Comparison of ENCODE assay signal across 1 cellular context in the genomic region with DNA sequence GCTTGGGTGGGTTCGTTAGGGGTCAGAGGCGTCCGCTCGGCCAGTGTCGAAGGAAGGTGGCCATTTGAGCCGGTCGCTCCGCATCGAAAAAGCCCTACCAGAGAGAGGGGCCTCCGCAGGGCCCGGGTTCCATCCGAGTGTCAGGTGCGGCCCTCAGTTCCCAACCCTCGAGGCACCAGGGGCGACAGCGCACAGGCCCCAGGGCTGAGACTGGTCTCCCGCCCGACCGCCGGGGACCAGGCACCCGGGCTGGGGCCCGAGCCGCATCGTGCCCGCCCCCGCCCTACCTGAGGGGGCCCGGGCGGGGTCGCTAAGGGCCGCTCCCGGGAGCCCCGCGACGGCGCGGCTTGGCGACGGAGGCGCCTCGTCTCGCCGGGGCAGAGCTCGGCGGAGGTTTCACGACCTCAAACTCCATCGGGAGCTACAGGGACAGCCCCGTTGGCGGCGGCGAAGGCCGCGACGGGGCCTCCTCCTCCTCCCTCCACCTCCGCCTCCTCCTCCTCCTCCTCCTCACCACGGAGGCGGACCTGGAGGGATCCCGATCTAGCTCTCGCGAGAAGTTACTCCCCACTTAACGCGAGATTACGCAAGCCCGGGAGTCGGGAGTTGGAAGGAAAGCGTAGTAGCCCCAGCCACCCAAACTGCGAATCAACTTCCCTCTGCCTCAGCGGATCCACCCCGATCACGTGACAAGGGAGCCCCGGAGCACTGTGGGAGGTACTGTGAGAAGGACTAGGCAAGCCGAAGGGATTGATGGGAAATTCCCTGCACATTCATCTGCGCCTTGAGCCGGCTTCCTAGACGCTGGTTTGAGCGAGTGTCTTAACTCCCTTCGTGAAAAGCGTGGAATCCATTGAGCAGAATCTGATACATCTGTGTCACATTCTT.
TF ChIP-seq lines count a peak whose summit lies in the region.

A gene with protein sequence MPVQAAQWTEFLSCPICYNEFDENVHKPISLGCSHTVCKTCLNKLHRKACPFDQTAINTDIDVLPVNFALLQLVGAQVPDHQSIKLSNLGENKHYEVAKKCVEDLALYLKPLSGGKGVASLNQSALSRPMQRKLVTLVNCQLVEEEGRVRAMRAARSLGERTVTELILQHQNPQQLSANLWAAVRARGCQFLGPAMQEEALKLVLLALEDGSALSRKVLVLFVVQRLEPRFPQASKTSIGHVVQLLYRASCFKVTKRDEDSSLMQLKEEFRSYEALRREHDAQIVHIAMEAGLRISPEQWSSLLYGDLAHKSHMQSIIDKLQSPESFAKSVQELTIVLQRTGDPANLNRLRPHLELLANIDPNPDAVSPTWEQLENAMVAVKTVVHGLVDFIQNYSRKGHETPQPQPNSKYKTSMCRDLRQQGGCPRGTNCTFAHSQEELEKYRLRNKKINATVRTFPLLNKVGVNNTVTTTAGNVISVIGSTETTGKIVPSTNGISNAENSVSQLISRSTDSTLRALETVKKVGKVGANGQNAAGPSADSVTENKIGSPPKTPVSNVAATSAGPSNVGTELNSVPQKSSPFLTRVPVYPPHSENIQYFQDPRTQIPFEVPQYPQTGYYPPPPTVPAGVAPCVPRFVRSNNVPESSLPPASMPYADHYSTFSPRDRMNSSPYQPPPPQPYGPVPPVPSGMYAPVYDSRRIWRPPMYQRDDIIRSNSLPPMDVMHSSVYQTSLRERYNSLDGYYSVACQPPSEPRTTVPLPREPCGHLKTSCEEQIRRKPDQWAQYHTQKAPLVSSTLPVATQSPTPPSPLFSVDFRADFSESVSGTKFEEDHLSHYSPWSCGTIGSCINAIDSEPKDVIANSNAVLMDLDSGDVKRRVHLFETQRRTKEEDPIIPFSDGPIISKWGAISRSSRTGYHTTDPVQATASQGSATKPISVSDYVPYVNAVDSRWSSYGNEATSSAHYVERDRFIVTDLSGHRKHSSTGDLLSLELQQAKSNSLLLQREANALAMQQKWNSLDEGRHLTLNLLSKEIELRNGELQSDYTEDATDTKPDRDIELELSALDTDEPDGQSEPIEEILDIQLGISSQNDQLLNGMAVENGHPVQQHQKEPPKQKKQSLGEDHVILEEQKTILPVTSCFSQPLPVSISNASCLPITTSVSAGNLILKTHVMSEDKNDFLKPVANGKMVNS (minus strand): TSS at position 537 of the 888 bp plus-strand sequence. CDS start 7,850 bp downstream, outside the sequence.

TF ChIP-seq in K562, 482 proteins besides CTCF, POLR2A, EP300 and RAD21 (continued from another document and continues in another):
- TF ChIP-seq, protein P1, sequence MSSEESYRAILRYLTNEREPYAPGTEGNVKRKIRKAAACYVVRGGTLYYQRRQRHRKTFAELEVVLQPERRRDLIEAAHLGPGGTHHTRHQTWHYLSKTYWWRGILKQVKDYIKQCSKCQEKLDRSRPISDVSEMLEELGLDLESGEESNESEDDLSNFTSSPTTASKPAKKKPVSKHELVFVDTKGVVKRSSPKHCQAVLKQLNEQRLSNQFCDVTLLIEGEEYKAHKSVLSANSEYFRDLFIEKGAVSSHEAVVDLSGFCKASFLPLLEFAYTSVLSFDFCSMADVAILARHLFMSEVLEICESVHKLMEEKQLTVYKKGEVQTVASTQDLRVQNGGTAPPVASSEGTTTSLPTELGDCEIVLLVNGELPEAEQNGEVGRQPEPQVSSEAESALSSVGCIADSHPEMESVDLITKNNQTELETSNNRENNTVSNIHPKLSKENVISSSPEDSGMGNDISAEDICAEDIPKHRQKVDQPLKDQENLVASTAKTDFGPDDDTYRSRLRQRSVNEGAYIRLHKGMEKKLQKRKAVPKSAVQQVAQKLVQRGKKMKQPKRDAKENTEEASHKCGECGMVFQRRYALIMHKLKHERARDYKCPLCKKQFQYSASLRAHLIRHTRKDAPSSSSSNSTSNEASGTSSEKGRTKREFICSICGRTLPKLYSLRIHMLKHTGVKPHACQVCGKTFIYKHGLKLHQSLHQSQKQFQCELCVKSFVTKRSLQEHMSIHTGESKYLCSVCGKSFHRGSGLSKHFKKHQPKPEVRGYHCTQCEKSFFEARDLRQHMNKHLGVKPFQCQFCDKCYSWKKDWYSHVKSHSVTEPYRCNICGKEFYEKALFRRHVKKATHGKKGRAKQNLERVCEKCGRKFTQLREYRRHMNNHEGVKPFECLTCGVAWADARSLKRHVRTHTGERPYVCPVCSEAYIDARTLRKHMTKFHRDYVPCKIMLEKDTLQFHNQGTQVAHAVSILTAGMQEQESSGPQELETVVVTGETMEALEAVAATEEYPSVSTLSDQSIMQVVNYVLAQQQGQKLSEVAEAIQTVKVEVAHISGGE (CRISPR knock-in tag; IDR thresholded peaks at IDR 0.05), result peak in 1 of 3 experiments; percentile 67; a peak in 1 of 6 replicates
- TF ChIP-seq, protein P2, sequence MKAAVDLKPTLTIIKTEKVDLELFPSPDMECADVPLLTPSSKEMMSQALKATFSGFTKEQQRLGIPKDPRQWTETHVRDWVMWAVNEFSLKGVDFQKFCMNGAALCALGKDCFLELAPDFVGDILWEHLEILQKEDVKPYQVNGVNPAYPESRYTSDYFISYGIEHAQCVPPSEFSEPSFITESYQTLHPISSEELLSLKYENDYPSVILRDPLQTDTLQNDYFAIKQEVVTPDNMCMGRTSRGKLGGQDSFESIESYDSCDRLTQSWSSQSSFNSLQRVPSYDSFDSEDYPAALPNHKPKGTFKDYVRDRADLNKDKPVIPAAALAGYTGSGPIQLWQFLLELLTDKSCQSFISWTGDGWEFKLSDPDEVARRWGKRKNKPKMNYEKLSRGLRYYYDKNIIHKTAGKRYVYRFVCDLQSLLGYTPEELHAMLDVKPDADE (conservative IDR thresholded peaks at IDR 0.05; ENCODE audit: control insufficient read depth, low read depth, low read length), result 0 out of 2 replicates have a peak, but pooled peaks have one; percentile 33
- TF ChIP-seq ETV5 (CRISPR knock-in tag; IDR thresholded peaks at IDR 0.05; ENCODE audit: low read depth) (no peak), SP1 (CRISPR knock-in tag; IDR thresholded peaks at IDR 0.05) (peak; percentile 69; the same call in 1 of the 2 replicates), MAFF (IDR thresholded peaks at IDR 0.05; ENCODE audit: low read length) (no peak), TSC22D4 (tag; IDR thresholded peaks at IDR 0.05) (no peak), SMARCB1 (IDR thresholded peaks at IDR 0.05; ENCODE audit: insufficient read length, low read depth) (no peak), C11orf30 (IDR thresholded peaks at IDR 0.05; ENCODE audit: low read depth) (peak; percentile 23; the same call in 1 of the 2 replicates), GABPB1 (CRISPR knock-in tag; IDR thresholded peaks at IDR 0.05) (no peak), BCL6 (CRISPR knock-in tag; IDR thresholded peaks at IDR 0.05) (no peak), ZNF830 (CRISPR knock-in tag; IDR thresholded peaks at IDR 0.05) (no peak), MYC (IDR thresholded peaks at IDR 0.05; ENCODE audit: low read depth, low read length) (peak; percentile 43; the same call in 1 of the 2 replicates), MYC (CRISPR knock-in tag; IDR thresholded peaks at IDR 0.05; ENCODE audit: borderline replicate concordance, low read depth) (no peak), GTF2E2 (tag; IDR thresholded peaks at IDR 0.05) (no peak), KDM4B (IDR thresholded peaks at IDR 0.05; ENCODE audit: borderline replicate concordance in 2 of 2, low read depth in 1 of 2) (peak in 1 of 2 experiments; percentile 92; a peak in 1 of 4 replicates), ZC3H11A (IDR thresholded peaks at IDR 0.05; ENCODE audit: low read depth, low read length) (no peak), PHF21A (IDR thresholded peaks at IDR 0.05; ENCODE audit: borderline replicate concordance, low read depth) (0 out of 2 replicates have a peak, but pooled peaks have one; percentile 48), ZSCAN32 (CRISPR knock-in tag; IDR thresholded peaks at IDR 0.05) (peak; percentile 71; the same call in 1 of the 2 replicates), HEY1 (CRISPR knock-in tag; IDR thresholded peaks at IDR 0.05; ENCODE audit: borderline replicate concordance) (no peak), POLR2B (IDR thresholded peaks at IDR 0.05; ENCODE audit: low read depth, partially characterized antibody) (peak; percentile 88), PHB2 (IDR thresholded peaks at IDR 0.05; ENCODE audit: low read depth) (no peak), NR4A1 (CRISPR knock-in tag; IDR thresholded peaks at IDR 0.05) (no peak; the same call in 1 of the 2 replicates), NR4A1 (tag; IDR thresholded peaks at IDR 0.05) (no peak), MYNN (IDR thresholded peaks at IDR 0.05) (no peak), MYNN (CRISPR knock-in tag; IDR thresholded peaks at IDR 0.05) (no peak), TEAD4 (IDR thresholded peaks at IDR 0.05; ENCODE audit: low read length) (peak; percentile 70), TEAD4 (CRISPR knock-in tag; IDR thresholded peaks at IDR 0.05; ENCODE audit: borderline replicate concordance) (no peak), ZKSCAN3 (CRISPR knock-in tag; IDR thresholded peaks at IDR 0.05) (no peak), ZNF695 (CRISPR knock-in tag; IDR thresholded peaks at IDR 0.05) (no peak)
- TF ChIP-seq, protein P3, sequence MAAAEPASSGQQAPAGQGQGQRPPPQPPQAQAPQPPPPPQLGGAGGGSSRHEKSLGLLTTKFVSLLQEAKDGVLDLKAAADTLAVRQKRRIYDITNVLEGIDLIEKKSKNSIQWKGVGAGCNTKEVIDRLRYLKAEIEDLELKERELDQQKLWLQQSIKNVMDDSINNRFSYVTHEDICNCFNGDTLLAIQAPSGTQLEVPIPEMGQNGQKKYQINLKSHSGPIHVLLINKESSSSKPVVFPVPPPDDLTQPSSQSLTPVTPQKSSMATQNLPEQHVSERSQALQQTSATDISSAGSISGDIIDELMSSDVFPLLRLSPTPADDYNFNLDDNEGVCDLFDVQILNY (CRISPR knock-in tag; IDR thresholded peaks at IDR 0.05), result no peak
- TF ChIP-seq, protein P4, sequence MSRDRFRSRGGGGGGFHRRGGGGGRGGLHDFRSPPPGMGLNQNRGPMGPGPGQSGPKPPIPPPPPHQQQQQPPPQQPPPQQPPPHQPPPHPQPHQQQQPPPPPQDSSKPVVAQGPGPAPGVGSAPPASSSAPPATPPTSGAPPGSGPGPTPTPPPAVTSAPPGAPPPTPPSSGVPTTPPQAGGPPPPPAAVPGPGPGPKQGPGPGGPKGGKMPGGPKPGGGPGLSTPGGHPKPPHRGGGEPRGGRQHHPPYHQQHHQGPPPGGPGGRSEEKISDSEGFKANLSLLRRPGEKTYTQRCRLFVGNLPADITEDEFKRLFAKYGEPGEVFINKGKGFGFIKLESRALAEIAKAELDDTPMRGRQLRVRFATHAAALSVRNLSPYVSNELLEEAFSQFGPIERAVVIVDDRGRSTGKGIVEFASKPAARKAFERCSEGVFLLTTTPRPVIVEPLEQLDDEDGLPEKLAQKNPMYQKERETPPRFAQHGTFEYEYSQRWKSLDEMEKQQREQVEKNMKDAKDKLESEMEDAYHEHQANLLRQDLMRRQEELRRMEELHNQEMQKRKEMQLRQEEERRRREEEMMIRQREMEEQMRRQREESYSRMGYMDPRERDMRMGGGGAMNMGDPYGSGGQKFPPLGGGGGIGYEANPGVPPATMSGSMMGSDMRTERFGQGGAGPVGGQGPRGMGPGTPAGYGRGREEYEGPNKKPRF (IDR thresholded peaks at IDR 0.05; ENCODE audit: low read depth, low read length), result no peak
- TF ChIP-seq, protein P5, sequence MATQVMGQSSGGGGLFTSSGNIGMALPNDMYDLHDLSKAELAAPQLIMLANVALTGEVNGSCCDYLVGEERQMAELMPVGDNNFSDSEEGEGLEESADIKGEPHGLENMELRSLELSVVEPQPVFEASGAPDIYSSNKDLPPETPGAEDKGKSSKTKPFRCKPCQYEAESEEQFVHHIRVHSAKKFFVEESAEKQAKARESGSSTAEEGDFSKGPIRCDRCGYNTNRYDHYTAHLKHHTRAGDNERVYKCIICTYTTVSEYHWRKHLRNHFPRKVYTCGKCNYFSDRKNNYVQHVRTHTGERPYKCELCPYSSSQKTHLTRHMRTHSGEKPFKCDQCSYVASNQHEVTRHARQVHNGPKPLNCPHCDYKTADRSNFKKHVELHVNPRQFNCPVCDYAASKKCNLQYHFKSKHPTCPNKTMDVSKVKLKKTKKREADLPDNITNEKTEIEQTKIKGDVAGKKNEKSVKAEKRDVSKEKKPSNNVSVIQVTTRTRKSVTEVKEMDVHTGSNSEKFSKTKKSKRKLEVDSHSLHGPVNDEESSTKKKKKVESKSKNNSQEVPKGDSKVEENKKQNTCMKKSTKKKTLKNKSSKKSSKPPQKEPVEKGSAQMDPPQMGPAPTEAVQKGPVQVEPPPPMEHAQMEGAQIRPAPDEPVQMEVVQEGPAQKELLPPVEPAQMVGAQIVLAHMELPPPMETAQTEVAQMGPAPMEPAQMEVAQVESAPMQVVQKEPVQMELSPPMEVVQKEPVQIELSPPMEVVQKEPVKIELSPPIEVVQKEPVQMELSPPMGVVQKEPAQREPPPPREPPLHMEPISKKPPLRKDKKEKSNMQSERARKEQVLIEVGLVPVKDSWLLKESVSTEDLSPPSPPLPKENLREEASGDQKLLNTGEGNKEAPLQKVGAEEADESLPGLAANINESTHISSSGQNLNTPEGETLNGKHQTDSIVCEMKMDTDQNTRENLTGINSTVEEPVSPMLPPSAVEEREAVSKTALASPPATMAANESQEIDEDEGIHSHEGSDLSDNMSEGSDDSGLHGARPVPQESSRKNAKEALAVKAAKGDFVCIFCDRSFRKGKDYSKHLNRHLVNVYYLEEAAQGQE (CRISPR knock-in tag; IDR thresholded peaks at IDR 0.05; ENCODE audit: low read depth), result peak; percentile 68; the same call in 1 of the 2 replicates
- TF ChIP-seq, protein P6, sequence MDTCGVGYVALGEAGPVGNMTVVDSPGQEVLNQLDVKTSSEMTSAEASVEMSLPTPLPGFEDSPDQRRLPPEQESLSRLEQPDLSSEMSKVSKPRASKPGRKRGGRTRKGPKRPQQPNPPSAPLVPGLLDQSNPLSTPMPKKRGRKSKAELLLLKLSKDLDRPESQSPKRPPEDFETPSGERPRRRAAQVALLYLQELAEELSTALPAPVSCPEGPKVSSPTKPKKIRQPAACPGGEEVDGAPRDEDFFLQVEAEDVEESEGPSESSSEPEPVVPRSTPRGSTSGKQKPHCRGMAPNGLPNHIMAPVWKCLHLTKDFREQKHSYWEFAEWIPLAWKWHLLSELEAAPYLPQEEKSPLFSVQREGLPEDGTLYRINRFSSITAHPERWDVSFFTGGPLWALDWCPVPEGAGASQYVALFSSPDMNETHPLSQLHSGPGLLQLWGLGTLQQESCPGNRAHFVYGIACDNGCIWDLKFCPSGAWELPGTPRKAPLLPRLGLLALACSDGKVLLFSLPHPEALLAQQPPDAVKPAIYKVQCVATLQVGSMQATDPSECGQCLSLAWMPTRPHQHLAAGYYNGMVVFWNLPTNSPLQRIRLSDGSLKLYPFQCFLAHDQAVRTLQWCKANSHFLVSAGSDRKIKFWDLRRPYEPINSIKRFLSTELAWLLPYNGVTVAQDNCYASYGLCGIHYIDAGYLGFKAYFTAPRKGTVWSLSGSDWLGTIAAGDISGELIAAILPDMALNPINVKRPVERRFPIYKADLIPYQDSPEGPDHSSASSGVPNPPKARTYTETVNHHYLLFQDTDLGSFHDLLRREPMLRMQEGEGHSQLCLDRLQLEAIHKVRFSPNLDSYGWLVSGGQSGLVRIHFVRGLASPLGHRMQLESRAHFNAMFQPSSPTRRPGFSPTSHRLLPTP (IDR thresholded peaks at IDR 0.05; ENCODE audit: borderline replicate concordance, extremely low read depth, insufficient read length), result no peak
